ENCODE assay signal across 24 cellular contexts in genomic region chr19:51168571-51169282, GRCh38. TPM values are rescaled to one million over a fixed set of nuclear protein-coding genes. Genes with fewer than 3 reads are reported as not detected.
DNase-seq lines count a peak whose midpoint lies in the region; ATAC-seq and TF ChIP-seq lines count a peak whose summit lies in the region.
"Had no signal": no experiment of that assay in that cellular context is flagged by ENCODE, and none has a peak within 500 bp of the region (broad histone marks: within the 10 kb centered on the region; RNA-seq: fewer than 3 reads in every experiment).

No MANE protein-coding gene starts in this region.

- H3K4me3 ChIP-seq in HCT116 (replicated peaks in 1 of 2; ENCODE audit: low read depth in 1 of 2, low read length in 2 of 2), result no peak overlapping the region
- H3K4me3 ChIP-seq: body of pancreas, colonic mucosa, right lobe of liver had no signal

- H3K27me3 ChIP-seq in HCT116 (ENCODE audit: insufficient read depth, low read length), result peaks cover 4% of the 10 kb centered on the region; the same call in 1 of the 2 replicates
- H3K27me3 ChIP-seq: body of pancreas, colonic mucosa, right lobe of liver had no signal

- H3K36me3 Mint-ChIP-seq in activated CD8-positive, alpha-beta memory T cell treated with anti-CD3 and anti-CD28 coated beads, Interleukin-2, amount 10 ng/mL, durations not matched to agents 7 days and 5 days, result no peaks in the 10 kb centered on the region
- no peaks in the 10 kb centered on the region for H3K36me3 Mint-ChIP-seq in central memory CD8-positive, alpha-beta T cell (ENCODE audit: insufficient read depth)
- H3K36me3 Mint-ChIP-seq: CD8-positive, alpha-beta T cell; stimulated activated memory B cell treated with anti-CD40 and anti-IgM and Interleukin-4, amounts not matched to agents 10 μg/mL and 1 μg/mL and 100 μg/mL, for 72 hours had no signal

- TF ChIP-seq CTCF in HCT116 (IDR thresholded peaks at IDR 0.05 in 2 of 3, conservative IDR thresholded peaks at IDR 0.05 in 1 of 3; ENCODE audit: borderline replicate concordance in 1 of 3, insufficient read depth in 1 of 3, low read depth in 2 of 3, low read length in 2 of 3) (no peak), omental fat pad (IDR thresholded peaks at IDR 0.05) (no peak), GM10266 (IDR thresholded peaks at IDR 0.05; ENCODE audit: control insufficient read depth, insufficient read depth, low read depth, missing control alignments) (no peak)

- H3K4me1 Mint-ChIP-seq in activated CD8-positive, alpha-beta memory T cell treated with anti-CD3 and anti-CD28 coated beads, Interleukin-2, amount 10 ng/mL, durations not matched to agents 7 days and 5 days, result peaks cover 52% of the 10 kb centered on the region
- peaks cover 37% of the 10 kb centered on the region for H3K4me1 Mint-ChIP-seq in central memory CD8-positive, alpha-beta T cell

- H2AFZ ChIP-seq in HCT116 (ENCODE audit: low read depth, low read length, poor library complexity, severe bottlenecking), result peak overlapping the region; percentile 71

- peaks cover 37% of the 10 kb centered on the region for H3K27me3 Mint-ChIP-seq in activated CD8-positive, alpha-beta memory T cell treated with anti-CD3 and anti-CD28 coated beads, Interleukin-2, amount 10 ng/mL, durations not matched to agents 7 days and 5 days
- H3K27me3 Mint-ChIP-seq in central memory CD8-positive, alpha-beta T cell, result no peaks in the 10 kb centered on the region

- H4K20me1 ChIP-seq in HCT116 (ENCODE audit: insufficient read depth), result no peaks in the 10 kb centered on the region

- no peak for ATAC-seq in activated CD8-positive, alpha-beta memory T cell treated with anti-CD3 and anti-CD28 coated beads, Interleukin-2, amount 10 ng/mL, durations not matched to agents 7 days and 5 days
- ATAC-seq in HCT116, result peak; percentile 42; the same call in 1 of the 2 replicates
- ATAC-seq in central memory CD8-positive, alpha-beta T cell (replicated peaks; ENCODE audit: extremely low read depth, poor library complexity, severe bottlenecking), result no peak
- ATAC-seq in omental fat pad (ENCODE audit: low FRiP score), result peak; percentile 65
- ATAC-seq in HG03342 (IDR thresholded peaks at IDR 0.05; ENCODE audit: unreplicated experiment), result no peak
- ATAC-seq in HG03095 (IDR thresholded peaks at IDR 0.05; ENCODE audit: unreplicated experiment), result no peak
- ATAC-seq: activated CD4-positive, alpha-beta T cell treated with anti-CD3 and anti-CD28 coated beads for 36 hours; body of pancreas; CD8-positive, alpha-beta T cell had no signal

- peak overlapping the region; percentile 84 for H3K4me3 Mint-ChIP-seq in activated CD8-positive, alpha-beta memory T cell treated with anti-CD3 and anti-CD28 coated beads, Interleukin-2, amount 10 ng/mL, durations not matched to agents 7 days and 5 days
- peak overlapping the region; percentile 81 for H3K4me3 Mint-ChIP-seq in central memory CD8-positive, alpha-beta T cell
- H3K4me3 Mint-ChIP-seq: activated CD4-positive, alpha-beta T cell treated with anti-CD3 and anti-CD28 coated beads for 36 hours; activated naive CD4-positive, alpha-beta T cell treated with anti-CD3 and anti-CD28 coated beads for 36 hours; CD8-positive, alpha-beta T cell; stimulated activated memory B cell treated with anti-CD40 and anti-IgM and Interleukin-4, amounts not matched to agents 10 μg/mL and 1 μg/mL and 100 μg/mL, for 72 hours had no signal

- H3K9ac ChIP-seq in HCT116 (ENCODE audit: low read length), result no peak overlapping the region

- H3K9me3 ChIP-seq in HCT116 (ENCODE audit: control insufficient read depth in 1 of 2, insufficient read depth in 1 of 2, low read depth in 1 of 2, low read length in 2 of 2), result no peaks in the 10 kb centered on the region
- H3K9me3 ChIP-seq: body of pancreas, colonic mucosa, right lobe of liver had no signal

- H3K36me3 ChIP-seq in HCT116 (ENCODE audit: control insufficient read depth in 1 of 2, insufficient read depth in 2 of 2, low read length in 2 of 2), result no peaks in the 10 kb centered on the region
- H3K36me3 ChIP-seq: colonic mucosa, right lobe of liver had no signal

- no peak for TF ChIP-seq POLR2A in HCT116 (IDR thresholded peaks at IDR 0.05; ENCODE audit: borderline replicate concordance, extremely low read depth, insufficient read depth, insufficient read length)

- no peaks in the 10 kb centered on the region for H3K9me3 Mint-ChIP-seq in activated CD8-positive, alpha-beta memory T cell treated with anti-CD3 and anti-CD28 coated beads, Interleukin-2, amount 10 ng/mL, durations not matched to agents 7 days and 5 days (ENCODE audit: low read depth)
- H3K9me3 Mint-ChIP-seq in central memory CD8-positive, alpha-beta T cell, result no peaks in the 10 kb centered on the region
- H3K9me3 Mint-ChIP-seq: activated naive CD4-positive, alpha-beta T cell treated with anti-CD3 and anti-CD28 coated beads for 36 hours; CD8-positive, alpha-beta T cell; stimulated activated memory B cell treated with anti-CD40 and anti-IgM and Interleukin-4, amounts not matched to agents 10 μg/mL and 1 μg/mL and 100 μg/mL, for 72 hours had no signal

- H3K27ac Mint-ChIP-seq in activated CD8-positive, alpha-beta memory T cell treated with anti-CD3 and anti-CD28 coated beads, Interleukin-2, amount 10 ng/mL, durations not matched to agents 7 days and 5 days, result peak overlapping the region; percentile 37
- peak overlapping the region; percentile 63 for H3K27ac Mint-ChIP-seq in central memory CD8-positive, alpha-beta T cell (ENCODE audit: low read depth)
- H3K27ac Mint-ChIP-seq: activated CD4-positive, alpha-beta T cell treated with anti-CD3 and anti-CD28 coated beads for 36 hours; activated naive CD4-positive, alpha-beta T cell treated with anti-CD3 and anti-CD28 coated beads for 36 hours; CD8-positive, alpha-beta T cell; stimulated activated memory B cell treated with anti-CD40 and anti-IgM and Interleukin-4, amounts not matched to agents 10 μg/mL and 1 μg/mL and 100 μg/mL, for 72 hours had no signal

- no TSS peak for BruUV-seq in HCT116 (replicated peaks; lab: Mats Ljungman, UMichigan)

- POLR2A ChIA-PET in HCT116 (lab: Charles Lee), result no interaction called here

- H3K4me1 ChIP-seq in HCT116 (ENCODE audit: control insufficient read depth in 1 of 2, insufficient read depth in 2 of 2, low read length in 2 of 2), result peaks cover 0 to 7% of the 10 kb centered on the region in 2 experiments; a peak in 1 of 4 replicates
- H3K4me1 ChIP-seq: body of pancreas, colonic mucosa, right lobe of liver had no signal

- H3K9me2 ChIP-seq in HCT116 (ENCODE audit: insufficient read depth), result no peaks in the 10 kb centered on the region

- TF ChIP-seq RAD21 in HCT116 (IDR thresholded peaks at IDR 0.05; ENCODE audit: low read depth), result no peak

- RAD21 ChIA-PET in HCT116 (lab: Charles Lee; ENCODE audit: low non-redundant PET in 1 of 2, low total read pairs in 2 of 2, uncharacterized antibody in 2 of 2, unreplicated experiment in 2 of 2), result no interaction called here

- no peaks in the 10 kb centered on the region for H3K79me2 ChIP-seq in HCT116 (ENCODE audit: insufficient read depth, low read length)

- DNase-seq in activated CD8-positive, alpha-beta memory T cell treated with anti-CD3 and anti-CD28 coated beads, Interleukin-2, amount 10 ng/mL, durations not matched to agents 7 days and 5 days, result no peak
- no peak for DNase-seq in activated CD8-positive, alpha-beta memory T cell treated with anti-CD3 and anti-CD28 coated beads, Interleukin-2, amount 50 U/mL, for 48 hours
- DNase-seq in HCT116 (ENCODE audit: low read depth, low spot score), result no peak
- no peak for DNase-seq in central memory CD8-positive, alpha-beta T cell (ENCODE audit: low spot score in 2 of 2)
- no peak for DNase-seq in omental fat pad (ENCODE audit: low spot score)
- DNase-seq in GM10266 (ENCODE audit: extremely low spot score), result no peak
- DNase-seq: GOT3 had no signal

- CTCF ChIA-PET in activated CD8-positive, alpha-beta memory T cell treated with anti-CD3 and anti-CD28 coated beads, Interleukin-2, amount 10 ng/mL, durations not matched to agents 7 days and 5 days (lab: Charles Lee), result interaction anchor here (0.5 to 4.2 kb wide), 14 partner anchors 9 to 434 kb away, joined by 3 to 54 read pairs (median 4); partner anchors contain the start of gene SIGLEC10
- CTCF ChIA-PET in HCT116 (lab: Charles Lee), result interaction anchor here (1.2 kb wide), 1 partner anchor 10 kb away, joined by 3 read pairs; no protein-coding TSS in a partner anchor

- intact Hi-C loops in HCT116 (cut with micrococcal nuclease), result no loop called here

- H3K4me2 ChIP-seq in HCT116 (ENCODE audit: low read length), result peak overlapping the region; percentile 35

- no peak overlapping the region for H3K27ac ChIP-seq in HCT116 (ENCODE audit: low read depth, low read length)
- H3K27ac ChIP-seq: body of pancreas, colonic mucosa, right lobe of liver had no signal

TF ChIP-seq in HCT116, 20 proteins besides CTCF, POLR2A, EP300 and RAD21 (continues in another document):
- no peak for TF ChIP-seq EGR1 (IDR thresholded peaks at IDR 0.05; ENCODE audit: low read depth)
- TF ChIP-seq EZH2phosphoT487 (IDR thresholded peaks at IDR 0.05; ENCODE audit: borderline replicate concordance), result no peak
- TF ChIP-seq, protein P1, sequence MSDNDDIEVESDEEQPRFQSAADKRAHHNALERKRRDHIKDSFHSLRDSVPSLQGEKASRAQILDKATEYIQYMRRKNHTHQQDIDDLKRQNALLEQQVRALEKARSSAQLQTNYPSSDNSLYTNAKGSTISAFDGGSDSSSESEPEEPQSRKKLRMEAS (IDR thresholded peaks at IDR 0.05), result no peak
- no peak for TF ChIP-seq ZNF274 (IDR thresholded peaks at IDR 0.05; ENCODE audit: low read depth, low read length)
- TF ChIP-seq CEBPB (IDR thresholded peaks at IDR 0.05; ENCODE audit: low read depth), result no peak
- no peak for TF ChIP-seq ZFX (IDR thresholded peaks at IDR 0.05)
- no peak for TF ChIP-seq CBX3 (IDR thresholded peaks at IDR 0.05; ENCODE audit: low read depth)
- no peak for TF ChIP-seq YY1 (IDR thresholded peaks at IDR 0.05; ENCODE audit: extremely low read depth, insufficient replicate concordance, low read depth, low read length)
- no peak for TF ChIP-seq SIN3A (IDR thresholded peaks at IDR 0.05; ENCODE audit: low read depth)

RNA-seq across cellular contexts. Expression of gene SIGLEC7, which starts 26.6 kb away (rescaled TPM):
- not detected for total RNA-seq in activated CD8-positive, alpha-beta memory T cell treated with anti-CD3 and anti-CD28 coated beads, Interleukin-2, amount 10 ng/mL, durations not matched to agents 7 days and 5 days
- total RNA-seq in HCT116 (2021; ENCODE audit: unreplicated experiment) (not detected), omental fat pad (10 to 100 TPM in 1 of 4 donors, 1 to 10 TPM in 3; 1.9 to 10.7 (median 6.3) TPM)
- not detected in 2 replicates for polyA plus RNA-seq in HCT116 (2012)
- total RNA-seq: activated CD4-positive, alpha-beta T cell treated with anti-CD3 and anti-CD28 coated beads for 36 hours; activated naive CD4-positive, alpha-beta T cell treated with anti-CD3 and anti-CD28 coated beads for 36 hours; body of pancreas; CD8-positive, alpha-beta T cell; Daoy; lung microvascular endothelial cell; M059J; myocyte; osteoblast; PC-3; SK-MEL-5 had no signal
- polyA plus RNA-seq: AG04450 had no signal

RNA-seq across cellular contexts. Expression of gene SIGLEC9, which starts 44.0 kb away (rescaled TPM):
- total RNA-seq in activated CD8-positive, alpha-beta memory T cell treated with anti-CD3 and anti-CD28 coated beads, Interleukin-2, amount 10 ng/mL, durations not matched to agents 7 days and 5 days, result under 1 TPM in 1 of 2 experiments, not detected in 1; 0.26 TPM
- total RNA-seq in HCT116 (2021; ENCODE audit: unreplicated experiment) (not detected), omental fat pad (10 to 100 TPM in 3 of 4 donors, 1 to 10 TPM in 1; 3.5 to 25.0 (median 20.4) TPM)
- polyA plus RNA-seq in HCT116 (2012), result not detected in 2 replicates
- total RNA-seq: Daoy, myocyte, osteoblast, PC-3, SK-MEL-5 had no signal
- polyA plus RNA-seq: AG04450 had no signal

RNA-seq across cellular contexts. Expression of gene CD33, which starts 56.2 kb away (rescaled TPM):
- total RNA-seq in activated CD8-positive, alpha-beta memory T cell treated with anti-CD3 and anti-CD28 coated beads, Interleukin-2, amount 10 ng/mL, durations not matched to agents 7 days and 5 days, result 1 to 10 TPM in 1 of 2 experiments, under 1 TPM in 1; 0.96 to 6.2 TPM
- total RNA-seq in HCT116 (2021; ENCODE audit: unreplicated experiment), result 3.1 TPM
- polyA plus RNA-seq in HCT116 (2012), result 3.3 and 4.3 TPM in 2 replicates
- total RNA-seq in omental fat pad, result 10 to 100 TPM in 3 of 4 donors, 1 to 10 TPM in 1; 7.1 to 22.3 (median 18.0) TPM
- total RNA-seq: CD8-positive, alpha-beta T cell; lung microvascular endothelial cell; myocyte; osteoblast had no signal
- polyA plus RNA-seq: AG04450 had no signal

Comparison
In these comparisons a context has a peak if more than half of its experiments do, and no peak if none do; other contexts are left out.
1. ATAC-seq: peak in HCT116 (single experiment) and omental fat pad (single experiment); none in activated CD8-positive, alpha-beta memory T cell treated with anti-CD3 and anti-CD28 coated beads, Interleukin-2, amount 10 ng/mL, durations not matched to agents 7 days and 5 days (single experiment), central memory CD8-positive, alpha-beta T cell (single experiment), HG03342 (single experiment) and HG03095 (single experiment).